Comparison of ENCODE assay signal across 10 cellular contexts in the genomic region with DNA sequence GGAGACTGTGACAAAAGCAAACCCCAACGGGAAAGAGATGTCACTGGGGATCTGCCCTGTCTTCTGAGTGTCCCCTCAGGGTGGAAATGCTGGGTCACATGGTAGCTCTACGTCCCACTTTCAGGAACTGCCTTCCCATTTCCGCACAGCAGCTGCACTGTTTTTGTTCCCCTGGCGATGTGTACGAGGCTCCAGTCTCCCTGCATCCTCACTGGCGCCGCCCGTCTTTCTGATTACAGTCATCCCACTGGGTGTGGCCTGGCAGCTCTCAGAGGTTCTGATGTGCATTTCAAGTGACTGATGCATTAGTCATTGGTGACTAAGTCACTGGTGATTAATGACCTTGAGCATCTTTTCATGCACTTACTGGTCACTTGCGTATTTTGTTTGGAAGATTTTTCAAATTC. TPM values are rescaled to one million over a fixed set of nuclear protein-coding genes. Genes with fewer than 3 reads are reported as not detected.
DNase-seq lines count a peak whose midpoint lies in the region; ATAC-seq and TF ChIP-seq lines count a peak whose summit lies in the region.
"Had no signal": no experiment of that assay in that cellular context is flagged by ENCODE, and none has a peak within 500 bp of the region (broad histone marks: within the 10 kb centered on the region; RNA-seq: fewer than 3 reads in every experiment).

No MANE protein-coding gene starts in this region.

- H3K27ac Mint-ChIP-seq in natural killer cell, result peak overlapping the region; percentile 72 to 99

- no peak overlapping the region for H3K4me3 ChIP-seq in tibial nerve

- WGBS in tibial nerve, 2 donors, result 45 to 57% methylated on average over 9 of the region's 9 CpGs

- peak; percentile 57 for DNase-seq in NK-92 treated with Interleukin-12 subunit alpha and Interleukin-12 subunit beta, amount 100 ng/mL, for 24 hours (lab: John Stamatoyannopoulos, UW)
- no peak for DNase-seq in NK-92 (lab: John Stamatoyannopoulos, UW; ENCODE audit: unreplicated experiment)
- peak; percentile 51 for DNase-seq in activated CD4-positive, CD25-positive, alpha-beta regulatory T cell treated with anti-CD3 and anti-CD28 coated beads, Interleukin-2, amount 50 U/mL, for 72 hours
- DNase-seq in epithelial cell of prostate (ENCODE audit: low read depth, low spot score), result peak; percentile 90
- no peak for DNase-seq in natural killer cell
- DNase-seq in tibial nerve (ENCODE audit: low spot score in 2 of 2), result peak; percentile 62 to 72
- DNase-seq in T-helper 9 cell, result no peak
- DNase-seq: DND-41 had no signal

- H3K36me3 Mint-ChIP-seq in natural killer cell, result peaks cover 16% of the 10 kb centered on the region

- peaks cover 48 to 57% of the 10 kb centered on the region in 2 donors for H3K4me1 Mint-ChIP-seq in natural killer cell

- intact Hi-C loops in natural killer cell (cut with micrococcal nuclease), result loop anchor here (2.0 to 10.0 kb wide), 4 partner anchors 22 to 688 kb away; a partner anchor contains a TSS

- H3K36me3 ChIP-seq in tibial nerve, result peaks cover 0 to 88% (median 0%) of the 10 kb centered on the region in 3 donors

- H3K27me3 Mint-ChIP-seq in natural killer cell (ENCODE audit: low read depth in 2 of 2), result peaks cover 0 to 2% of the 10 kb centered on the region in 2 donors

- no peak for TF ChIP-seq POLR2A in tibial nerve (IDR thresholded peaks at IDR 0.05)

- peaks cover 0 to 3% (median 0%) of the 10 kb centered on the region in 4 donors for H3K4me1 ChIP-seq in tibial nerve

- no peak for ATAC-seq in natural killer cell
- no peak for ATAC-seq in HG03460 (IDR thresholded peaks at IDR 0.05; ENCODE audit: unreplicated experiment)

- TF ChIP-seq CTCF in natural killer cell (IDR thresholded peaks at IDR 0.05) (no peak), tibial nerve (IDR thresholded peaks at IDR 0.05) (no peak)

- H3K27ac ChIP-seq in epithelial cell of prostate, result peak overlapping the region; percentile 53
- peak overlapping the region in 2 of 4 donors; percentile 49 to 70 for H3K27ac ChIP-seq in tibial nerve

- peak in 1 of 2 donors; percentile 59 for TF ChIP-seq EP300 in tibial nerve (IDR thresholded peaks at IDR 0.05)

- H3K4me3 Mint-ChIP-seq in natural killer cell, result peak overlapping the region; percentile 59

- no peaks in the 10 kb centered on the region for H3K9me3 Mint-ChIP-seq in natural killer cell

- H3K27me3 ChIP-seq in tibial nerve, result no peaks in the 10 kb centered on the region

- H3K9me3 ChIP-seq in tibial nerve, result no peaks in the 10 kb centered on the region

RNA-seq across cellular contexts. Expression of a gene that starts 21.2 kb away (rescaled TPM):
- 10 to 100 TPM; 26.4 to 68.9 (median 42.3) TPM for total RNA-seq in natural killer cell
- 10 to 100 TPM; 38.6 to 61.5 (median 49.5) TPM for total RNA-seq in tibial nerve

RNA-seq across cellular contexts. Expression of a gene that starts 22.1 kb away (rescaled TPM):
- total RNA-seq in natural killer cell (10 to 100 TPM; 56.3 to 97.8 (median 97.7) TPM), tibial nerve (100 to 1,000 TPM in 2 of 4 donors, 10 to 100 TPM in 2; 67.3 to 268 (median 101) TPM)

RNA-seq across cellular contexts. Expression of a gene that starts 28.8 kb away (rescaled TPM):
- under 1 TPM in 1 of 3 donors, not detected in 2; 0.82 TPM for total RNA-seq in natural killer cell
- not detected for total RNA-seq in tibial nerve
- total RNA-seq: activated CD8-positive, alpha-beta memory T cell treated with anti-CD3 and anti-CD28 coated beads for 36 hours had no signal

Comparison
In these comparisons a context has a peak if more than half of its experiments do, and no peak if none do; other contexts are left out.
1. DNase-seq: peak in NK-92 treated with Interleukin-12 subunit alpha and Interleukin-12 subunit beta, amount 100 ng/mL, for 24 hours (single experiment), activated CD4-positive, CD25-positive, alpha-beta regulatory T cell treated with anti-CD3 and anti-CD28 coated beads, Interleukin-2, amount 50 U/mL, for 72 hours (single experiment), epithelial cell of prostate (single experiment) and tibial nerve (2 of 2); none in NK-92 (single experiment), natural killer cell (single experiment) and T-helper 9 cell (single experiment).